Comparison of ENCODE assay signal across 7 cellular contexts in the genomic region with DNA sequence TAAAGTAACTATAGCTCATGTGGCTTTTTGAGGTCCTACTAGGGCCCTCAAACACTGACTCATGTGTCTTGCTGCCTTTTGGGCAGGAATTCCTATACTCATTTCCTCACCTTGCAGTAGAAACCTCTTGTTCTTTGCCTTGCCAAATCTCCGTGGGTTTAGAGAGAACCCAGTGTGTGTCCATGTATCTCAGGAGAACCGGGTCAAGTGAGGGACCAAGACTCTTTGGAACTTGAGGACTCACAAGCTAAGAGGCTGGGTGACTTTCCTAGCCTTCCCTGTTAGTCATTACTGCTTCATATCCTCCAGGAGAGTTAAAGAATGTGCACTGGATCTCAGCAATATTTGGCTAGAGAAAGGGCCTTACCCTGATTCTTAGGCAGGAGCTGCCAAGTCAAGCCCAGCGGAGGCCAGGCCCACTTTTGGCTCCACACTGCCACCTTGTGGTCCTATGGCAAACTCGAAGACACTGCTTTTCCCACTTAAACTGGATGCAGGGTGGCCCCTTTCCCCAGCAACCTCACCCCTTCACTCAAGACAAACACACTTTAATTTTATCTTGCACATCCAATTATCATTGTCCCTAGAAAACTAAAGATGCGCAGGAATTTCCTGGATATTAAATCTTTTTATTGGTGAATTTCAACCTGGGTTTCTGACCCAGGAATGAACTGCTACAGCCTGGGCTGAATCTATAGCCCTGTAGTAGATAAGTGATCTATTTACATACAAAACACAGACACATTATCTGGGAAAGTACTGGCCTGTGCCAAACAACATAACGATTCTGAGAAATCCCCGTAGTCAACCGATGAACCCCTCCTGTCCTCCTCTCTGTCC. TPM values are rescaled to one million over a fixed set of nuclear protein-coding genes. Genes with fewer than 3 reads are reported as not detected.
DNase-seq lines count a peak whose midpoint lies in the region; FAIRE-seq and TF ChIP-seq lines count a peak whose summit lies in the region.

No MANE protein-coding gene starts in this region.

- H3K4me3 ChIP-seq in fibroblast of pulmonary artery (replicated peaks; ENCODE audit: low read depth, low read length): no peak overlapping the region

- peak; percentile 61 for DNase-seq in GM12892 (ENCODE audit: insufficient read length)
- DNase-seq in RCC 7860 (ENCODE audit: low spot score): peak; percentile 62
- peak; percentile 85 to 86 for DNase-seq in activated T-cell treated with anti-CD3 and anti-CD28 coated beads, Interleukin-2, amount 50 U/mL, for 48 hours
- DNase-seq in fibroblast of pulmonary artery (ENCODE audit: low read depth): peak; percentile 89
- peak; percentile 35 for DNase-seq in non-pigmented ciliary epithelial cell (ENCODE audit: low read depth)
- DNase-seq in superior temporal gyrus (ENCODE audit: extremely low spot score): peak; percentile 94

- no peak for TF ChIP-seq POLR2A in GM12892 (IDR thresholded peaks at IDR 0.05; ENCODE audit: low read depth, low read length)

- FAIRE-seq in GM12892 (lab: Jason Lieb, UNC) (peak; percentile 77), RCC 7860 (lab: Jason Lieb, UNC) (peak; percentile 53)

- TF ChIP-seq CTCF in LNCAP (IDR thresholded peaks at IDR 0.05) (peak; percentile 95), fibroblast of pulmonary artery (IDR thresholded peaks at IDR 0.05; ENCODE audit: low read length, missing control alignments) (peak; percentile 90)

RNA-seq across cellular contexts. Expression of gene AVPR1B, which starts 10.6 kb away (rescaled TPM):
- polyA plus RNA-seq in GM12892 (2012; ENCODE audit: missing spikeins): not detected

RNA-seq across cellular contexts. Expression of gene RHEX, which starts 53.6 kb away (rescaled TPM):
- 1.8 TPM for polyA plus RNA-seq in GM12892 (2012; ENCODE audit: missing spikeins)

Comparison
In these comparisons a context has a peak if more than half of its experiments do, and no peak if none do; other contexts are left out.
1. DNase-seq: peak in every context shown above with its lines; median percentile 94 in superior temporal gyrus; 89 in fibroblast of pulmonary artery; 86 in activated T-cell treated with anti-CD3 and anti-CD28 coated beads, Interleukin-2, amount 50 U/mL, for 48 hours; 62 in RCC 7860; 61 in GM12892; 35 in non-pigmented ciliary epithelial cell.